ENCODE assay signal across 1 cellular context in the genomic region with DNA sequence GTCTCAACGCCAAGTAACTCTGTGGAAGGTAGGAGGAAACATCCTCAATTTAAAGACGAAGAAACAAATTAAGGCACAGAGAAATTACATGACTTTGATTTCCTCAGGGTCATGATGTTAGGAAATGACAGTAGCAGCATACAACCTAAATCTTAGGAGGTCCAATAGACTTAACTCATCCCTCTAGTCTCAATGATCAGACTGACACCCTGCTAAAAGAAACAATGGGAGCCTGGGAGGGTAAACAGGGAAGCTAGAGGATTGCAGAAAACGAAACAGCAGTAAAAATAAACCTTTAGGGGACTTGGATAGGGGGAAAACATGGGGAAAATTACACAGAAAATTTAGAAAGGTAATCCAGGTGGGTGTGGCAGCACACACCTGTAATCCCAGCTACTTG.
TF ChIP-seq lines count a peak whose summit lies in the region.

No MANE protein-coding gene starts in this region.

TF ChIP-seq in endothelial cell of umbilical vein, 7 proteins besides CTCF, POLR2A, EP300 and RAD21:
- TF ChIP-seq JUN (IDR thresholded peaks at IDR 0.05; ENCODE audit: borderline replicate concordance, insufficient read depth, insufficient read length, low read depth) (no peak), POLR2AphosphoS5 (IDR thresholded peaks at IDR 0.05; ENCODE audit: insufficient read depth, low read depth, low read length) (no peak), FOS (IDR thresholded peaks at IDR 0.05; ENCODE audit: borderline replicate concordance, insufficient read depth, low read length) (no peak), EZH2 (IDR thresholded peaks at IDR 0.05; ENCODE audit: borderline replicate concordance, low read depth, low read length, severe bottlenecking) (no peak)
